Comparison of ENCODE assay signal across 1 cellular context in the genomic region with DNA sequence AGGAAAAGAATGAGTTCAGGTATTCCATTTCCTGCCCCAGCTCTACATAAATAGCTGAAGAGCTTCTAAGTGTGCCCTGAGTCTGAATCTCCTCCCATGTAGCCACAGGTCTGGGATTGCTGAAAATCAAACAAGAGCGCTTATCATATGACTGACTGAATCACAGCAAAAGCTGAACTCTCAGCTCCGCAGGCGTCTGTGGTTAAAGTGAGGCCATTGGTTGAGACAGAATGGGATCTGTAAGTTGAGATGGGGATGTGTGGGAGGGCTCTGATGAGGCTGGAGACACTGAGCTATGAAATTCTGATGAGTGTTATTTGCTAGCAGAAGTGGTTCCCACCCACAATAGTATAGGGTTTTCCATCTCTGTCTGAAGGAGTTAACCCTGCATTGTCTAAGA.
TF ChIP-seq lines count a peak whose summit lies in the region.

No MANE protein-coding gene starts in this region.

TF ChIP-seq in IMR-90, 13 proteins besides CTCF, POLR2A, EP300 and RAD21:
- TF ChIP-seq, protein P1, sequence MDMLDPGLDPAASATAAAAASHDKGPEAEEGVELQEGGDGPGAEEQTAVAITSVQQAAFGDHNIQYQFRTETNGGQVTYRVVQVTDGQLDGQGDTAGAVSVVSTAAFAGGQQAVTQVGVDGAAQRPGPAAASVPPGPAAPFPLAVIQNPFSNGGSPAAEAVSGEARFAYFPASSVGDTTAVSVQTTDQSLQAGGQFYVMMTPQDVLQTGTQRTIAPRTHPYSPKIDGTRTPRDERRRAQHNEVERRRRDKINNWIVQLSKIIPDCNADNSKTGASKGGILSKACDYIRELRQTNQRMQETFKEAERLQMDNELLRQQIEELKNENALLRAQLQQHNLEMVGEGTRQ (IDR thresholded peaks at IDR 0.05; ENCODE audit: low read depth, low read length): 0 out of 2 replicates have a peak, but pooled peaks have one; percentile 8
- no peak for TF ChIP-seq RCOR1 (IDR thresholded peaks at IDR 0.05; ENCODE audit: insufficient replicate concordance, low read length)
